In genomic region chr19:52734340-52734892, GRCh38 we compare ENCODE assay signal across 8 cellular contexts. TPM values are rescaled to one million over a fixed set of nuclear protein-coding genes. Genes with fewer than 3 reads are reported as not detected.
A peak's percentile ranks its signal among the peaks of the same experiment; 100 is the strongest.
DNase-seq lines count a peak whose midpoint lies in the region; ATAC-seq and TF ChIP-seq lines count a peak whose summit lies in the region.

No MANE protein-coding gene starts in this region.

- TF ChIP-seq POLR2A in GM18505 (IDR thresholded peaks at IDR 0.05; ENCODE audit: borderline replicate concordance, extremely low read depth, insufficient read depth, insufficient read length) = no peak
- TF ChIP-seq POLR2A in erythroblast (IDR thresholded peaks at IDR 0.05; ENCODE audit: low read length) = no peak

- POLR2A ChIA-PET in naive thymus-derived CD4-positive, alpha-beta T cell (lab: Charles Lee) = no interaction called here

- no peaks in the 10 kb centered on the region for H3K27me3 Mint-ChIP-seq in naive thymus-derived CD4-positive, alpha-beta T cell

- TF ChIP-seq CTCF in AG09309 (IDR thresholded peaks at IDR 0.05; ENCODE audit: control insufficient read depth, insufficient read depth, low read depth, low read length, missing control alignments) = no peak

- DNase-seq in AG09309 (ENCODE audit: low read depth) (no peak), SJSA1 (ENCODE audit: low read depth in 1 of 2, low spot score in 2 of 2) (no peak), erythroblast (lab: John Stamatoyannopoulos, UW) (peak; percentile 50 to 54)
- no peak for DNase-seq in naive thymus-derived CD4-positive, alpha-beta T cell
- DNase-seq in activated CD8-positive, alpha-beta memory T cell treated with anti-CD3 and anti-CD28 coated beads for 24 hours = no peak

- H3K4me1 ChIP-seq in SJSA1 (replicated peaks) = peaks cover 5% of the 10 kb centered on the region; the same call in 1 of the 2 replicates
- peaks cover 0 to 8% of the 10 kb centered on the region in 2 donors for H3K4me1 ChIP-seq in naive thymus-derived CD4-positive, alpha-beta T cell (ENCODE audit: control insufficient read depth in 2 of 2, insufficient read depth in 2 of 2, low read length in 2 of 2)

- peaks cover 0 to 16% (median 0%) of the 10 kb centered on the region in 11 donors for H3K9me3 Mint-ChIP-seq in naive thymus-derived CD4-positive, alpha-beta T cell

- CTCF ChIA-PET in naive thymus-derived CD4-positive, alpha-beta T cell (lab: Charles Lee) = no interaction called here

- H3K4me1 Mint-ChIP-seq in naive thymus-derived CD4-positive, alpha-beta T cell = peaks cover 14 to 38% (median 29%) of the 10 kb centered on the region in 7 donors

- ATAC-seq in GM18505 (IDR thresholded peaks at IDR 0.05; ENCODE audit: unreplicated experiment) (peak; percentile 29), HG02981 (IDR thresholded peaks at IDR 0.05; ENCODE audit: unreplicated experiment) (peak; percentile 17), GM18873 (IDR thresholded peaks at IDR 0.05; ENCODE audit: low FRiP score, unreplicated experiment) (no peak)
- peak; percentile 40 for ATAC-seq in naive thymus-derived CD4-positive, alpha-beta T cell

- H3K27ac ChIP-seq in SJSA1 = peak overlapping the region; percentile 60
- H3K27ac ChIP-seq in naive thymus-derived CD4-positive, alpha-beta T cell (ENCODE audit: low read depth, low read length) = peak overlapping the region; percentile 95

- H3K36me3 ChIP-seq in SJSA1 = peaks cover 7% of the 10 kb centered on the region
- H3K36me3 ChIP-seq in naive thymus-derived CD4-positive, alpha-beta T cell (ENCODE audit: control insufficient read depth in 2 of 3, insufficient read depth in 3 of 3, low read length in 3 of 3) = peaks cover 0 to 4% (median 0%) of the 10 kb centered on the region in 3 experiments

- peaks cover 0 to 36% (median 14%) of the 10 kb centered on the region in 5 donors for H3K36me3 Mint-ChIP-seq in naive thymus-derived CD4-positive, alpha-beta T cell

- peaks cover 4% of the 10 kb centered on the region; the same call in 1 of the 2 replicates for H3K9me3 ChIP-seq in SJSA1 (replicated peaks)
- no peaks in the 10 kb centered on the region for H3K9me3 ChIP-seq in naive thymus-derived CD4-positive, alpha-beta T cell (ENCODE audit: control insufficient read depth in 2 of 3, low read length in 3 of 3)

- intact Hi-C loops in naive thymus-derived CD4-positive, alpha-beta T cell (cut with micrococcal nuclease) = loop anchor here (1.0 to 10.0 kb wide), 9 partner anchors 44 to 460 kb away; partner anchors contain the start of genes ZNF160 (in 1 of the 2), ZNF468 (in 1 of the 2), ZNF600 (in 1 of the 2) and ZNF665 (in 1 of the 2)

- H3K4me3 Mint-ChIP-seq in naive thymus-derived CD4-positive, alpha-beta T cell = peak overlapping the region; percentile 85 to 96 (median 93)

- no peaks in the 10 kb centered on the region for H3K27me3 ChIP-seq in SJSA1 (replicated peaks)
- no peaks in the 10 kb centered on the region for H3K27me3 ChIP-seq in naive thymus-derived CD4-positive, alpha-beta T cell (ENCODE audit: control insufficient read depth in 2 of 2, insufficient read depth in 2 of 2, low read length in 2 of 2)

- peak overlapping the region; percentile 73 for H3K4me3 ChIP-seq in AG09309 (ENCODE audit: control insufficient read depth, low read depth, low read length)
- H3K4me3 ChIP-seq in SJSA1 = peak overlapping the region; percentile 71
- peak overlapping the region; percentile 99 for H3K4me3 ChIP-seq in naive thymus-derived CD4-positive, alpha-beta T cell (ENCODE audit: low read length)

- H3K27ac Mint-ChIP-seq in naive thymus-derived CD4-positive, alpha-beta T cell = peak overlapping the region; percentile 92 to 98 (median 95)

RNA-seq across cellular contexts. Expression of gene ZNF611, which starts 0.4 kb away (rescaled TPM):
- 14.1 and 15.4 TPM in 2 replicates for total RNA-seq in SJSA1 (2014; rRNA removed; shearing (Covaris generic))
- total RNA-seq in naive thymus-derived CD4-positive, alpha-beta T cell = 10 to 100 TPM; 23.4 to 56.0 (median 36.8) TPM
- polyA plus RNA-seq in naive thymus-derived CD4-positive, alpha-beta T cell = 10 to 100 TPM; 32.6 to 43.5 TPM

RNA-seq across cellular contexts. Expression of gene ZNF600, which starts 52.2 kb away (rescaled TPM):
- 2.1 and 2.9 TPM in 2 replicates for total RNA-seq in SJSA1 (2014; rRNA removed; shearing (Covaris generic))
- 10 to 100 TPM in 4 of 5 experiments, 1 to 10 TPM in 1; 6.7 to 30.0 (median 19.8) TPM for total RNA-seq in naive thymus-derived CD4-positive, alpha-beta T cell
- polyA plus RNA-seq in naive thymus-derived CD4-positive, alpha-beta T cell = 10 to 100 TPM in 1 of 2 donors, 1 to 10 TPM in 1; 5.2 to 17.2 TPM

Comparison
In these comparisons a context has a peak if more than half of its experiments do, and no peak if none do; other contexts are left out.
1. DNase-seq: peak in erythroblast (2 of 2); none in AG09309 (single experiment), SJSA1 (0 of 2), naive thymus-derived CD4-positive, alpha-beta T cell (0 of 9) and activated CD8-positive, alpha-beta memory T cell treated with anti-CD3 and anti-CD28 coated beads for 24 hours (single experiment).
2. Peak in every context shown above with its lines, with median percentiles within 50 percentile points of each other: H3K4me3 ChIP-seq.